In the genomic region with DNA sequence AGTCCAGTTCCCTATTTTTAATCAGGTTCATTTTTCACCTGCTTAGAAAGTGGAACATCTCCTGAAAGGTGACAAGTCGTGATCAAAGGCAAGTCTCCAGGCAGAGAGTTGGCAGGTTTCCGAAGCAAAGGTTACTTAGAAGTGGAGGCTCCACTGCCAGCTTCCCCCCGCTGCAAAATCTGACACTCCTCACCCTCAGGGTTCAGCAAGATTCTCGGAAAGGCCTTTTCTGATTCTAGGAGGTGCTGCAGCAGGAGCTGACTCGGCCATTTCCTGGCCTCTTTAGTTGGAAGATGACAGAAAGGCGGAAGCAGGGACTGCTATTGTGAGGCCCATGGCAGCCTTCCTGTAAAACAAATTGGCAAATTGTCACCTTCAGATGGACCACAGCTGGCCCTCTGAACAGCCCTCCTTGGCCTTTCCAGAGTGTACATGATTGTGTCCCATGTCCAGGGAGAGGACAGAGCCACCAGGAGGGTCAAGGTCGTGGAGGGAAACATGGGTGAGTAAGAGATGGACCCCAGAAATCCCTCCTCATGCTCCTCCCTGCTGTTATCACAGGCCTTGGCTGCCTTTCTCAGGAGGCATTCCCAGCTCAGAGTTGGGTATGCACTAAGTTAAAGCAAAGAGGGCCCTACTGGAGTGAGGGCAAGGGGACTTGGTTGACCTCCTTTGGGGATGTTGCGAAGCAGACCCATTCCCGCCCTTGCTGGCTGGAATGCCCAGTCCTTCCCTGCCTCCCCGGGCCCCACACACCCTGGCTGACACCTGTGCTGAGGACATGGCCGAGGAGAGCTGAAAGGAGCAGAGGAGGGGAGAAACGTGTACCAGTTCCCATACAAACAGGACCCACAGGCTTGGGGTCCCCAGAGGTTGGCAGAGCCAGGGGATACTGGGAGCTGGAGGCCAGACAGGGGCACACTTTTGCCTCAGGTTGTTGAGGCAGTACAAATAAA, we compare ENCODE assay signal across 8 cellular contexts.
DNase-seq lines count a peak whose midpoint lies in the region; ATAC-seq and TF ChIP-seq lines count a peak whose summit lies in the region.

No MANE protein-coding gene starts in this region.

- in situ Hi-C loops in GM23248 (cut with MboI): loop anchor here (10.0 to 25.0 kb wide), 3 partner anchors 238 to 359 kb away; a partner anchor contains a TSS

- H3K4me3 Mint-ChIP-seq in activated naive CD8-positive, alpha-beta T cell treated with anti-CD3 and anti-CD28 coated beads, Interleukin-2, amount 50 U/mL, for 24 hours: peak overlapping the region; percentile 76

- peaks cover 42% of the 10 kb centered on the region for H3F3A ChIP-seq in GM23248 (ENCODE audit: insufficient read depth)

- peak overlapping the region; percentile 90 for H3K9ac ChIP-seq in GM23248

- H3K27me3 Mint-ChIP-seq in activated naive CD8-positive, alpha-beta T cell treated with anti-CD3 and anti-CD28 coated beads, Interleukin-2, amount 50 U/mL, for 24 hours: no peaks in the 10 kb centered on the region

- peak overlapping the region; percentile 86 for H3K4me2 ChIP-seq in GM23248 (ENCODE audit: unreplicated experiment)

- H3K4me1 ChIP-seq in GM23248 (ENCODE audit: insufficient read depth): peaks cover 44% of the 10 kb centered on the region

- H3K79me2 ChIP-seq in GM23248 (ENCODE audit: insufficient read depth): no peaks in the 10 kb centered on the region

- no peaks in the 10 kb centered on the region for H3K9me2 ChIP-seq in GM23248 (ENCODE audit: insufficient read depth)

- ATAC-seq in activated naive CD8-positive, alpha-beta T cell treated with anti-CD3 and anti-CD28 coated beads, Interleukin-2, amount 50 U/mL, for 24 hours: peak; percentile 44
- no peak for ATAC-seq in GM21526 (IDR thresholded peaks at IDR 0.05; ENCODE audit: low FRiP score, unreplicated experiment)

- H3K36me3 ChIP-seq in GM23248 (ENCODE audit: low read depth): no peaks in the 10 kb centered on the region

- CTCF ChIA-PET in RWPE1 (lab: Yijun Ruan, JAX): interaction anchor here (1.2 kb wide), 1 partner anchor 226 kb away, joined by 4 read pairs; no protein-coding TSS in a partner anchor

- POLR2A ChIA-PET in RWPE1 (lab: Yijun Ruan, JAX; ENCODE audit: low non-redundant PET): interaction anchor here (0.7 to 1.0 kb wide), 2 partner anchors 114 to 237 kb away, joined by 3 to 5 read pairs; no protein-coding TSS in a partner anchor

- peak; percentile 18 for DNase-seq in GM23248
- no peak for DNase-seq in RWPE1 (ENCODE audit: low spot score)
- peak; percentile 59 for DNase-seq in activated naive CD8-positive, alpha-beta T cell treated with anti-CD3 and anti-CD28 coated beads, Interleukin-2, amount 50 U/mL, for 24 hours
- DNase-seq in kidney glomerular epithelial cell (lab: John Stamatoyannopoulos, UW): peak; percentile 47
- DNase-seq in stimulated activated CD4-positive, alpha-beta T cell treated with anti-CD3 and anti-CD28 coated beads, Interleukin-4, amount 100 ng/mL, for 1 hour: peak; percentile 43
- DNase-seq in foreskin melanocyte: no peak
- DNase-seq in cerebellum (ENCODE audit: low spot score): no peak

- no peaks in the 10 kb centered on the region for H3K9me3 Mint-ChIP-seq in activated naive CD8-positive, alpha-beta T cell treated with anti-CD3 and anti-CD28 coated beads, Interleukin-2, amount 50 U/mL, for 24 hours

- no peaks in the 10 kb centered on the region for H4K20me1 ChIP-seq in GM23248 (ENCODE audit: insufficient read depth)

- peak overlapping the region; percentile 98 for H3K27ac Mint-ChIP-seq in activated naive CD8-positive, alpha-beta T cell treated with anti-CD3 and anti-CD28 coated beads, Interleukin-2, amount 50 U/mL, for 24 hours

- H2AFZ ChIP-seq in GM23248: 0 out of 2 replicates have a peak overlapping the region, but pooled peaks have one; percentile 8

- H3K27ac ChIP-seq in GM23248: peak overlapping the region; percentile 99
- peak overlapping the region; percentile 98 for H3K27ac ChIP-seq in RWPE1

- peaks cover 92% of the 10 kb centered on the region for H3K4me1 Mint-ChIP-seq in activated naive CD8-positive, alpha-beta T cell treated with anti-CD3 and anti-CD28 coated beads, Interleukin-2, amount 50 U/mL, for 24 hours

- H3K27me3 ChIP-seq in GM23248 (replicated peaks; ENCODE audit: insufficient read depth): no peaks in the 10 kb centered on the region

- no peaks in the 10 kb centered on the region for H3K36me3 Mint-ChIP-seq in activated naive CD8-positive, alpha-beta T cell treated with anti-CD3 and anti-CD28 coated beads, Interleukin-2, amount 50 U/mL, for 24 hours (ENCODE audit: low read depth)

- TF ChIP-seq CTCF in RWPE1 (conservative IDR thresholded peaks at IDR 0.05; ENCODE audit: low read depth): no peak

- H3K9me3 ChIP-seq in GM23248 (ENCODE audit: low read depth): no peaks in the 10 kb centered on the region

- peak overlapping the region; percentile 49 for H3K4me3 ChIP-seq in GM23248

- WGBS in GM23248 (ENCODE audit: low coverage in 1 of 2, low lambda C conversion rate in 2 of 2, missing lambda C conversion rate in 2 of 2), 2 experiments: 86% methylated on average over 12 of the region's 12 CpGs

Comparison
In these comparisons a context has a peak if more than half of its experiments do, and no peak if none do; other contexts are left out.
1. DNase-seq: peak in GM23248 (single experiment), activated naive CD8-positive, alpha-beta T cell treated with anti-CD3 and anti-CD28 coated beads, Interleukin-2, amount 50 U/mL, for 24 hours (single experiment), kidney glomerular epithelial cell (single experiment) and stimulated activated CD4-positive, alpha-beta T cell treated with anti-CD3 and anti-CD28 coated beads, Interleukin-4, amount 100 ng/mL, for 1 hour (single experiment); none in RWPE1 (single experiment), foreskin melanocyte (single experiment) and cerebellum (single experiment).